ENCODE assay signal across 16 cellular contexts in the genomic region with DNA sequence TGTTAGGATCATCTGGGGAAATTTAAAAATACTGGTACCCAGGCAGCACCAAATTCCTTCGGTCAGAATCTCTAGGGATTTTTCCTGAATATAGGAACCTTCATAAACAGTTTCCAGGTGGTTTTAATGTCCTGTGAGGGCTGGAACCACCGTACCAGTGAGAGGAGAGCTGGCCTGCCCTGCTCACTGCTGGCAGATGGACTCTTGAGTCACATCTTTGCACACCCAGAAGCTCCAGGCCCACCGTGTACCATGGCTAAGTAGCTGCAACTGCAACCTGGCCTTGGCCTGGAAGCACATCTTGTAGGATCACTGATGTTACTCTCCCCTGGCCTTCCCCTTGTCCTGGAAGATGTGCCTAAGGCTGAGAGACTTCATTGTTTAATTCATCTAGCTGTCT.
A peak's percentile ranks its signal among the peaks of the same experiment; 100 is the strongest.
DNase-seq lines count a peak whose midpoint lies in the region; ATAC-seq and TF ChIP-seq lines count a peak whose summit lies in the region.
"Had no signal": no experiment of that assay in that cellular context is flagged by ENCODE, and none has a peak within 500 bp of the region (broad histone marks: within the 10 kb centered on the region; RNA-seq: fewer than 3 reads in every experiment).

No MANE protein-coding gene starts in this region.

- TF ChIP-seq CTCF in AG10803 (conservative IDR thresholded peaks at IDR 0.05; ENCODE audit: low read length) (no peak), RWPE1 (conservative IDR thresholded peaks at IDR 0.05; ENCODE audit: low read depth) (no peak), fibroblast of mammary gland (conservative IDR thresholded peaks at IDR 0.05; ENCODE audit: control insufficient read depth, insufficient read depth, low read depth, low read length) (no peak)

- DNase-seq in AG10803 (ENCODE audit: low read depth): peak; percentile 25
- peak; percentile 27 for DNase-seq in AG20443 (ENCODE audit: low spot score)
- no peak for DNase-seq in RWPE1 (ENCODE audit: low spot score)
- peak; percentile 17 for DNase-seq in fibroblast of mammary gland (ENCODE audit: low read depth)
- no peak for DNase-seq in activated CD4-positive, alpha-beta T cell treated with anti-CD3 and anti-CD28 coated beads, Interleukin-2, amount 50 U/mL, for 4 hours
- DNase-seq in pons (ENCODE audit: low spot score): no peak
- DNase-seq: BE2C, Calu3, NCI-H2029 treated with DMSO at 0.1 percent for 48 hours, NCI-H2227 treated with DMSO at 0.1 percent for 48 hours had no signal

- CTCF ChIA-PET in RWPE1 (lab: Yijun Ruan, JAX): interaction anchor here (0.6 to 1.1 kb wide), 3 partner anchors 12 to 1627 kb away, joined by 3 to 5 read pairs (median 4); no protein-coding TSS in a partner anchor

- no peak for ATAC-seq in GM18870 (IDR thresholded peaks at IDR 0.05; ENCODE audit: unreplicated experiment)
- ATAC-seq in GM18502 (IDR thresholded peaks at IDR 0.05; ENCODE audit: poor library complexity, unreplicated experiment): no peak
- ATAC-seq: HCT116, HepG2 had no signal

- peak overlapping the region; percentile 68 for H3K27ac ChIP-seq in RWPE1
- H3K27ac ChIP-seq: SJCRH30 had no signal

- H3K4me3 ChIP-seq in AG10803 (ENCODE audit: low read length): no peak overlapping the region
- H3K4me3 ChIP-seq in fibroblast of mammary gland (ENCODE audit: control insufficient read depth, low read depth, low read length): no peak overlapping the region
- H3K4me3 ChIP-seq: K562, SJCRH30 had no signal

- POLR2A ChIA-PET in RWPE1 (lab: Yijun Ruan, JAX; ENCODE audit: low non-redundant PET): no interaction called here

Comparison
In these comparisons a context has a peak if more than half of its experiments do, and no peak if none do; other contexts are left out.
1. DNase-seq: peak in AG10803 (single experiment), AG20443 (single experiment) and fibroblast of mammary gland (single experiment); none in RWPE1 (single experiment), activated CD4-positive, alpha-beta T cell treated with anti-CD3 and anti-CD28 coated beads, Interleukin-2, amount 50 U/mL, for 4 hours (0 of 2) and pons (single experiment).